Comparison of ENCODE assay signal across 8 cellular contexts in the genomic region with DNA sequence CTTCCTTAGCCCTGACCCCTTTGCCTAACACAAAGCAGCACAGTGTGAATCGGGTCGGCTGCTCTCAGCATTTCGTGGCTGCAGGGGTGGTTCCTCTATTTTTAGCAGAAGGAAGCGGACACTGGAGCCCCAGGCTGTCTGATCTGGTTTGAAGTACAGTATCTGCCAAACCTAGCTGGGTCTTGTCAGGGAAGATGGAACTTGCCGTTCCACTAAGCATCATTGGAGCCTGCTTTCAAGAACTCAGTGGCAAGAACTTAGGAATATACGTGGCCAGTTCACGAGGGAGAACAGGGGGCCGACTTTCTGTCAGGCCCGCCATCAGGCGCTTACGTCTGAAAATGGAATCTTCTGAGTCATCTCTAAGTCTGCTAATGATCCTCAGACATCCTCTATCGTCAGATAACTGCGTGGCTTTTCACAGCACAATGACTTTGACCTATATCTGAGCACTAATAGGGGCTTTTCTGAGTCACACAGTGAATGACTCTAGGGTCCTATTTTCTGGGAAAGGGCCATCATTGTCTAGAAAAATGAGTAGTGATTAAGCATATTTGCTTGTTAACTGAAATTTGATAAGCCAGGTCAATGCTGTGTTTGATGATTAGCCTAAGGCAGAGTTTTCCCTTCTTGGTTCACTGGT. TPM values are rescaled to one million over a fixed set of nuclear protein-coding genes. Genes with fewer than 3 reads are reported as not detected.
DNase-seq lines count a peak whose midpoint lies in the region; ATAC-seq and TF ChIP-seq lines count a peak whose summit lies in the region.

No MANE protein-coding gene starts in this region.

- peaks cover 5% of the 10 kb centered on the region for H3K79me1 ChIP-seq in trophoblast cell (ENCODE audit: low read length)

- H3K27me3 ChIP-seq in CD4-positive, CD25-positive, alpha-beta regulatory T cell (ENCODE audit: control insufficient read depth, insufficient read depth, low read length): no peaks in the 10 kb centered on the region
- H3K27me3 ChIP-seq in trophoblast cell (ENCODE audit: insufficient read depth, low read length): no peaks in the 10 kb centered on the region
- H3K27me3 ChIP-seq in aorta (ENCODE audit: control insufficient read depth in 1 of 2, insufficient read depth in 2 of 2, low read length in 1 of 2): no peaks in the 10 kb centered on the region
- H3K27me3 ChIP-seq in H7 (ENCODE audit: control insufficient read depth, insufficient read depth, low read length): no peaks in the 10 kb centered on the region

- no CpG with 5 or more reads among the region's 13 CpGs for WGBS in trophoblast cell (ENCODE audit: extremely low coverage, insufficient coverage, insufficient read length)
- WGBS in aorta, 2 donors: 77 to 79% methylated on average over 13 of the region's 13 CpGs

- no peak overlapping the region for H3K4ac ChIP-seq in trophoblast cell (ENCODE audit: low read depth, low read length)

- H3K23ac ChIP-seq in trophoblast cell (ENCODE audit: low read length): no peak overlapping the region

- H3K36me3 Mint-ChIP-seq in CD4-positive, CD25-positive, alpha-beta regulatory T cell: peaks cover 17% of the 10 kb centered on the region

- H3K27ac ChIP-seq in CD4-positive, CD25-positive, alpha-beta regulatory T cell (ENCODE audit: insufficient read depth, low read length, poor library complexity, severe bottlenecking): peak overlapping the region; percentile 95
- peak overlapping the region; percentile 74 for H3K27ac ChIP-seq in trophoblast cell (ENCODE audit: low read depth, low read length)
- no peak overlapping the region for H3K27ac ChIP-seq in aorta (ENCODE audit: low read depth in 1 of 2, low read length in 2 of 2)

- peaks cover 5% of the 10 kb centered on the region for H3K36me3 ChIP-seq in CD4-positive, CD25-positive, alpha-beta regulatory T cell (ENCODE audit: control insufficient read depth, insufficient read depth, low read length)
- H3K36me3 ChIP-seq in trophoblast cell (ENCODE audit: control insufficient read depth in 1 of 2, insufficient read depth in 2 of 2, low read length in 2 of 2) (peaks cover 17 to 24% of the 10 kb centered on the region in 2 experiments), aorta (ENCODE audit: control insufficient read depth in 1 of 2, insufficient read depth in 2 of 2, low read length in 1 of 2) (peaks cover 3 to 10% of the 10 kb centered on the region in 2 donors), H7 (replicated peaks; ENCODE audit: control insufficient read depth, insufficient read depth, low read length) (peaks cover 7% of the 10 kb centered on the region)

- DNase-seq in CD4-positive, CD25-positive, alpha-beta regulatory T cell: peak; percentile 44 to 75 (median 46)
- peak; percentile 51 for DNase-seq in NCI-H146 (lab: John Stamatoyannopoulos, UW)
- peak; percentile 76 for DNase-seq in activated CD8-positive, alpha-beta memory T cell treated with anti-CD3 and anti-CD28 coated beads, Interleukin-2, amount 50 U/mL, for 48 hours
- DNase-seq in fibroblast of mammary gland (ENCODE audit: low read depth): peak; percentile 93
- peak; percentile 89 to 96 for DNase-seq in trophoblast cell
- DNase-seq in aorta: peak in 1 of 2 donors; percentile 85
- no peak for DNase-seq in H7

- H3K4me2 ChIP-seq in trophoblast cell (ENCODE audit: low read length): no peak overlapping the region

- intact Hi-C loops in aorta (cut with DNase I): no loop called here

- ATAC-seq in CD4-positive, CD25-positive, alpha-beta regulatory T cell (ENCODE audit: low read depth in 2 of 2): peak; percentile 65 to 75
- ATAC-seq in GM21619 (IDR thresholded peaks at IDR 0.05; ENCODE audit: unreplicated experiment) (peak; percentile 59), aorta (ENCODE audit: low FRiP score) (peak; percentile 35)

- H3K18ac ChIP-seq in trophoblast cell (ENCODE audit: low read length): no peak overlapping the region

- H2BK12ac ChIP-seq in trophoblast cell (ENCODE audit: low read length): no peak overlapping the region

- H3K27ac Mint-ChIP-seq in CD4-positive, CD25-positive, alpha-beta regulatory T cell: peak overlapping the region; percentile 96 to 98 (median 97)

- H3K14ac ChIP-seq in trophoblast cell (ENCODE audit: low read length): no peak overlapping the region

- peaks cover 17 to 60% (median 44%) of the 10 kb centered on the region in 4 donors for H3K4me1 Mint-ChIP-seq in CD4-positive, CD25-positive, alpha-beta regulatory T cell

- H3K4me1 ChIP-seq in CD4-positive, CD25-positive, alpha-beta regulatory T cell (ENCODE audit: control insufficient read depth, insufficient read depth, low read length, poor library complexity, severe bottlenecking): peaks cover 41% of the 10 kb centered on the region
- peaks cover 8 to 9% of the 10 kb centered on the region in 2 experiments for H3K4me1 ChIP-seq in trophoblast cell (ENCODE audit: control insufficient read depth in 1 of 2, insufficient read depth in 2 of 2, low read length in 2 of 2)
- H3K4me1 ChIP-seq in aorta (ENCODE audit: control insufficient read depth in 1 of 2, insufficient read depth in 2 of 2, low read length in 2 of 2): no peaks in the 10 kb centered on the region

- no peak overlapping the region for H2AFZ ChIP-seq in trophoblast cell (ENCODE audit: insufficient read depth, low read length, poor library complexity)

- H3K27me3 Mint-ChIP-seq in CD4-positive, CD25-positive, alpha-beta regulatory T cell: no peaks in the 10 kb centered on the region

- H3K9ac ChIP-seq in trophoblast cell (ENCODE audit: low read length): no peak overlapping the region

- no peaks in the 10 kb centered on the region for H3K9me3 Mint-ChIP-seq in CD4-positive, CD25-positive, alpha-beta regulatory T cell

- no peak for TF ChIP-seq CTCF in fibroblast of mammary gland (conservative IDR thresholded peaks at IDR 0.05; ENCODE audit: control insufficient read depth, insufficient read depth, low read depth, low read length)

- no peak overlapping the region for H4K8ac ChIP-seq in trophoblast cell (ENCODE audit: low read depth, low read length)

- H3K79me2 ChIP-seq in trophoblast cell (ENCODE audit: control insufficient read depth, insufficient read depth, low read length, poor library complexity): no peaks in the 10 kb centered on the region

- peak overlapping the region; percentile 81 for H3K4me3 ChIP-seq in CD4-positive, CD25-positive, alpha-beta regulatory T cell (ENCODE audit: low read depth, low read length)
- H3K4me3 ChIP-seq in fibroblast of mammary gland (ENCODE audit: control insufficient read depth, low read depth, low read length): no peak overlapping the region
- no peak overlapping the region for H3K4me3 ChIP-seq in trophoblast cell (ENCODE audit: low read depth, low read length)
- no peak overlapping the region for H3K4me3 ChIP-seq in aorta (ENCODE audit: low read length in 2 of 2)
- H3K4me3 ChIP-seq in H7 (ENCODE audit: insufficient read depth, low read depth, low read length): no peak overlapping the region

- no peak overlapping the region for H4K91ac ChIP-seq in trophoblast cell (ENCODE audit: low read depth, low read length)

- no peak overlapping the region for H4K12ac ChIP-seq in trophoblast cell (ENCODE audit: low read depth, low read length)

- H3K9me3 ChIP-seq in CD4-positive, CD25-positive, alpha-beta regulatory T cell (ENCODE audit: control insufficient read depth in 2 of 2, low read length in 2 of 2): no peaks in the 10 kb centered on the region
- H3K9me3 ChIP-seq in trophoblast cell (ENCODE audit: insufficient read depth, low read depth, low read length): no peaks in the 10 kb centered on the region
- H3K9me3 ChIP-seq in aorta (ENCODE audit: control insufficient read depth, low read length): no peaks in the 10 kb centered on the region

- H2BK5ac ChIP-seq in trophoblast cell (ENCODE audit: low read depth, low read length, poor library complexity): peak overlapping the region; percentile 26

- H2AK5ac ChIP-seq in trophoblast cell (ENCODE audit: low read length): no peak overlapping the region

- H2BK120ac ChIP-seq in trophoblast cell (ENCODE audit: insufficient read depth, low read length, poor library complexity): no peak overlapping the region

- H3K4me3 Mint-ChIP-seq in CD4-positive, CD25-positive, alpha-beta regulatory T cell: peak overlapping the region; percentile 76 to 95 (median 84)

RNA-seq across cellular contexts. Expression of a gene that starts 43.3 kb away (rescaled TPM):
- total RNA-seq in CD4-positive, CD25-positive, alpha-beta regulatory T cell: 0.22 TPM
- polyA plus RNA-seq in CD4-positive, CD25-positive, alpha-beta regulatory T cell: not detected
- 24.9 and 25.0 TPM in 2 replicates for polyA plus RNA-seq in trophoblast cell (2013)
- 100 to 1,000 TPM in 1 of 2 donors, 10 to 100 TPM in 1; 72.1 to 171 TPM for total RNA-seq in aorta
- polyA plus RNA-seq in aorta: 10 to 100 TPM; 21.3 to 22.8 TPM
- total RNA-seq in H7 (2014; rRNA removed; shearing (Covaris generic)): 24.6 and 28.3 TPM in 2 replicates

Comparison
In these comparisons a context has a peak if more than half of its experiments do, and no peak if none do; other contexts are left out.
1. H3K27ac ChIP-seq: peak in CD4-positive, CD25-positive, alpha-beta regulatory T cell (single experiment) and trophoblast cell (single experiment); none in aorta (0 of 2).
2. RNA of a gene that starts 43.3 kb away (total RNA-seq): 72.1 to 171 TPM in aorta and 24.6 to 28.3 TPM in H7; 0.22 TPM in CD4-positive, CD25-positive, alpha-beta regulatory T cell (single experiment); every median in the first group is over 10 times any median in the second.
3. Peak in every context shown above with its lines, with median percentiles within 50 percentile points of each other: ATAC-seq.